ENCODE assay signal across 8 cellular contexts in the genomic region with DNA sequence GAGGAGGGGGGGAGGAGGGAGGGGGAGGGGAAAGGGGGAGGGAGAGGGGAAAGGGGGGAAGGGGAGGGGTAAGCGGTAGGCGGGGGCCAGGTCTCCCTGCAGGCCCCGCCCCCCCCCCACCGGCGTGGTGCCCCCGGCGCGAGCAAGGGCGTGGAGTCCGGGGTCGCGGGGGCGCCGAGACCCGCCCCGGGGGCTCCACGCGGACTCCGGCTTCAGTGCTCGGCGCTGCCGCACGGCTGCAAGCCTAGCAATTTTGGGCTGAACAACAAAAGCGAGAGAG. TPM values are rescaled to one million over a fixed set of nuclear protein-coding genes. Genes with fewer than 3 reads are reported as not detected.
A peak's percentile ranks its signal among the peaks of the same experiment; 100 is the strongest.
DNase-seq lines count a peak whose midpoint lies in the region; ATAC-seq and TF ChIP-seq lines count a peak whose summit lies in the region.

No MANE protein-coding gene starts in this region.

- H3K9me3 ChIP-seq in PC-3 (ENCODE audit: low read length) (no peaks in the 10 kb centered on the region), neutrophil (no peaks in the 10 kb centered on the region)

- no peaks in the 10 kb centered on the region for H3K27me3 ChIP-seq in PC-3 (ENCODE audit: low read length)
- peaks cover 11% of the 10 kb centered on the region for H3K27me3 ChIP-seq in neutrophil

- intact Hi-C loops in CD14-positive monocyte (cut with micrococcal nuclease): loop anchor here (2.0 to 10.0 kb wide), 4 partner anchors 15 to 478 kb away; no protein-coding TSS in a partner anchor
- intact Hi-C loops in PC-3 (cut with micrococcal nuclease): loop anchor here (5.0 kb wide), 4 partner anchors 113 to 473 kb away; a partner anchor contains a TSS

- no peaks in the 10 kb centered on the region for H3F3A ChIP-seq in PC-3 (ENCODE audit: low read length, unreplicated experiment)

- H3K4me3 Mint-ChIP-seq in CD14-positive monocyte: peak overlapping the region; percentile 75 to 77

- peaks cover 45% of the 10 kb centered on the region for H3K4me1 Mint-ChIP-seq in CD14-positive monocyte

- H3K36me3 Mint-ChIP-seq in CD14-positive monocyte: no peaks in the 10 kb centered on the region

- H3K36me3 ChIP-seq in PC-3 (ENCODE audit: low read depth, low read length): no peaks in the 10 kb centered on the region
- H3K36me3 ChIP-seq in neutrophil: no peaks in the 10 kb centered on the region

- peaks cover 4 to 11% (median 6%) of the 10 kb centered on the region in 3 donors for H3K27me3 Mint-ChIP-seq in CD14-positive monocyte (ENCODE audit: low read depth in 3 of 3)

- BruUV-seq in PC-3 (replicated peaks; lab: Mats Ljungman, UMichigan): no TSS peak

- H3K9me3 Mint-ChIP-seq in CD14-positive monocyte: peaks cover 0 to 2% (median 0%) of the 10 kb centered on the region in 7 donors

- H3K4me2 ChIP-seq in PC-3 (ENCODE audit: low read length): peak overlapping the region; percentile 92

- H3K27ac Mint-ChIP-seq in CD14-positive monocyte: peak overlapping the region in 5 of 7 donors; percentile 53 to 90 (median 79)

- no peak for TF ChIP-seq CTCF in CD14-positive monocyte (IDR thresholded peaks at IDR 0.05)
- TF ChIP-seq CTCF in PC-3 (conservative IDR thresholded peaks at IDR 0.05; ENCODE audit: low read depth, low read length): no peak
- no peak for TF ChIP-seq CTCF in neutrophil (IDR thresholded peaks at IDR 0.05)

- no peak for DNase-seq in CD14-positive monocyte (ENCODE audit: low spot score)
- no peak for DNase-seq in PC-3
- DNase-seq in epithelial cell of prostate (ENCODE audit: low read depth, low spot score): no peak
- no peak for DNase-seq in activated gamma-delta T cell treated with Interleukin-2 at 50 U/mL for 16 hours
- no peak for DNase-seq in SIG-M5 (lab: John Stamatoyannopoulos, UW)
- DNase-seq in cerebellar cortex (ENCODE audit: low spot score): no peak

- POLR2A ChIA-PET in PC-3 (lab: Charles Lee; ENCODE audit: unreplicated experiment): no interaction called here

- H3K79me2 ChIP-seq in PC-3 (ENCODE audit: low read length): no peaks in the 10 kb centered on the region

- H4K20me1 ChIP-seq in PC-3 (ENCODE audit: low read length): no peaks in the 10 kb centered on the region

- H3K4me1 ChIP-seq in PC-3 (ENCODE audit: insufficient read depth, low read length) (peaks cover 8% of the 10 kb centered on the region; the same call in 1 of the 2 replicates), neutrophil (ENCODE audit: control insufficient read depth in 1 of 2, insufficient read depth in 1 of 2, low read depth in 1 of 2, low read length in 1 of 2) (peaks cover 37 to 43% of the 10 kb centered on the region in 2 experiments)

- ATAC-seq in PC-3 (no peak), GM21367 (IDR thresholded peaks at IDR 0.05; ENCODE audit: unreplicated experiment) (no peak)

- peak overlapping the region; percentile 79 for H2AFZ ChIP-seq in PC-3 (ENCODE audit: low read length)

- CTCF ChIA-PET in PC-3 (lab: Charles Lee): no interaction called here

- H3K4me3 ChIP-seq in PC-3 (ENCODE audit: low read length): peak overlapping the region; percentile 75
- H3K4me3 ChIP-seq in neutrophil (ENCODE audit: low read depth in 1 of 2, low read length in 1 of 2): peak overlapping the region; percentile 71 to 76

- H3K9me2 ChIP-seq in PC-3 (replicated peaks; ENCODE audit: low read length): no peaks in the 10 kb centered on the region

- no peak overlapping the region for H3K27ac ChIP-seq in PC-3 (ENCODE audit: low read length)
- H3K27ac ChIP-seq in epithelial cell of prostate: peak overlapping the region; percentile 59
- peak overlapping the region; percentile 80 for H3K27ac ChIP-seq in neutrophil

- peak overlapping the region; percentile 82 for H3K9ac ChIP-seq in PC-3 (ENCODE audit: low read length)

RNA-seq across cellular contexts. Expression of a gene that starts 10.8 kb away (rescaled TPM):
- not detected for polyA plus RNA-seq in CD14-positive monocyte
- not detected in 2 replicates for total RNA-seq in PC-3 (2014; rRNA removed)

RNA-seq across cellular contexts. Expression of a gene that starts 15.8 kb away (rescaled TPM):
- polyA plus RNA-seq in CD14-positive monocyte: 10 to 100 TPM; 28.2 to 43.9 TPM
- 50.2 and 60.6 TPM in 2 replicates for total RNA-seq in PC-3 (2014; rRNA removed)

RNA-seq across cellular contexts. Expression of a gene that starts 31.8 kb away (rescaled TPM):
- 10 to 100 TPM in 1 of 2 donors, 1 to 10 TPM in 1; 8.1 to 10.1 TPM for polyA plus RNA-seq in CD14-positive monocyte
- total RNA-seq in PC-3 (2014; rRNA removed): 19.1 and 20.8 TPM in 2 replicates

RNA-seq across cellular contexts. Expression of a gene that starts 55.3 kb away (rescaled TPM):
- not detected for polyA plus RNA-seq in CD14-positive monocyte
- total RNA-seq in PC-3 (2014; rRNA removed): 0.47 and 1.3 TPM in 2 replicates
